8 cellular contexts compared by ENCODE assay signal in genomic region chr16:667113-667779, GRCh38. TPM values are rescaled to one million over a fixed set of nuclear protein-coding genes. Genes with fewer than 3 reads are reported as not detected.
DNase-seq lines count a peak whose midpoint lies in the region; ATAC-seq and TF ChIP-seq lines count a peak whose summit lies in the region.

No MANE protein-coding gene starts in this region.

- no peak for ATAC-seq in gastrocnemius medialis
- no peak for ATAC-seq in HG03469 (IDR thresholded peaks at IDR 0.05; ENCODE audit: unreplicated experiment)
- ATAC-seq in HG03139 (IDR thresholded peaks at IDR 0.05; ENCODE audit: unreplicated experiment), result no peak

- H3K79me2 ChIP-seq in GM23248 (ENCODE audit: insufficient read depth) (peaks cover 24% of the 10 kb centered on the region), PC-9 (ENCODE audit: low read depth) (peaks cover 21% of the 10 kb centered on the region)

- H3K27me3 ChIP-seq in GM23248 (replicated peaks; ENCODE audit: insufficient read depth) (no peaks in the 10 kb centered on the region), PC-9 (ENCODE audit: insufficient read depth, low read depth) (no peaks in the 10 kb centered on the region), endodermal cell (ENCODE audit: control insufficient read depth, insufficient read depth, low read length, poor library complexity, severe bottlenecking) (no peaks in the 10 kb centered on the region), gastrocnemius medialis (no peaks in the 10 kb centered on the region)

- peak overlapping the region; percentile 70 for H3K4me3 Mint-ChIP-seq in endodermal cell

- H3K9me3 ChIP-seq in GM23248 (ENCODE audit: low read depth) (no peaks in the 10 kb centered on the region), PC-9 (ENCODE audit: insufficient read depth, low read depth) (no peaks in the 10 kb centered on the region), endodermal cell (ENCODE audit: control insufficient read depth, low read length) (no peaks in the 10 kb centered on the region), gastrocnemius medialis (no peaks in the 10 kb centered on the region)

- H3K36me3 Mint-ChIP-seq in endodermal cell (ENCODE audit: low read depth), result peaks cover 19% of the 10 kb centered on the region

- H3F3A ChIP-seq in GM23248 (ENCODE audit: insufficient read depth) (no peaks in the 10 kb centered on the region), PC-9 (ENCODE audit: insufficient read depth, low read depth) (peaks cover 16% of the 10 kb centered on the region; the same call in 1 of the 2 replicates)

- H3K9me3 Mint-ChIP-seq in endodermal cell, result no peaks in the 10 kb centered on the region

- no peak for TF ChIP-seq POLR2A in gastrocnemius medialis (IDR thresholded peaks at IDR 0.05)

- in situ Hi-C loops in GM23248 (cut with MboI), result no loop called here
- in situ Hi-C loops in gastrocnemius medialis (cut with MboI; ENCODE audit: low sequenced_read_pairs in 4 of 4), result no loop called here

- H3K4me1 ChIP-seq in GM23248 (ENCODE audit: insufficient read depth), result no peaks in the 10 kb centered on the region; the same call in 1 of the 2 replicates
- H3K4me1 ChIP-seq in PC-9 (replicated peaks; ENCODE audit: insufficient read depth), result peaks cover 9% of the 10 kb centered on the region; the same call in 1 of the 2 replicates
- peaks cover 4% of the 10 kb centered on the region for H3K4me1 ChIP-seq in endodermal cell (ENCODE audit: control insufficient read depth, insufficient read depth, low read length)
- H3K4me1 ChIP-seq in gastrocnemius medialis, result peaks cover 7 to 18% of the 10 kb centered on the region in 2 donors

- H4K20me1 ChIP-seq in GM23248 (ENCODE audit: insufficient read depth) (no peaks in the 10 kb centered on the region), PC-9 (ENCODE audit: insufficient read depth) (no peaks in the 10 kb centered on the region; the same call in 1 of the 2 replicates)

- no peaks in the 10 kb centered on the region for H3K27me3 Mint-ChIP-seq in endodermal cell (ENCODE audit: insufficient read depth)

- H3K4me3 ChIP-seq in GM23248, result no peak overlapping the region
- no peak overlapping the region for H3K4me3 ChIP-seq in PC-9
- H3K4me3 ChIP-seq in endodermal cell (ENCODE audit: low read length), result no peak overlapping the region
- peak overlapping the region in 2 of 4 donors; percentile 78 to 86 for H3K4me3 ChIP-seq in gastrocnemius medialis

- BruUV-seq in PC-9 (replicated peaks; lab: Mats Ljungman, UMichigan), result no TSS peak

- no peaks in the 10 kb centered on the region for H3K9me2 ChIP-seq in GM23248 (ENCODE audit: insufficient read depth)
- no peaks in the 10 kb centered on the region for H3K9me2 ChIP-seq in PC-9 (ENCODE audit: insufficient read depth)

- DNase-seq in GM23248 (no peak), PC-9 (no peak), endodermal cell (no peak), gastrocnemius medialis (no peak), middle frontal gyrus (ENCODE audit: extremely low spot score, low spot score) (no peak), AG08396 (ENCODE audit: low spot score) (no peak)

- CTCF ChIA-PET in PC-9 (lab: Charles Lee), result interaction anchor here (0.6 kb wide), 1 partner anchor 140 kb away, joined by 3 read pairs; no protein-coding TSS in a partner anchor

- H3K27ac Mint-ChIP-seq in endodermal cell, result peak overlapping the region; percentile 74

- TF ChIP-seq CTCF in PC-9 (conservative IDR thresholded peaks at IDR 0.05) (no peak), endodermal cell (conservative IDR thresholded peaks at IDR 0.05) (no peak), gastrocnemius medialis (IDR thresholded peaks at IDR 0.05 in 4 of 5, conservative IDR thresholded peaks at IDR 0.05 in 1 of 5) (no peak)

- H3K36me3 ChIP-seq in GM23248 (ENCODE audit: low read depth) (no peaks in the 10 kb centered on the region), PC-9 (ENCODE audit: low read depth) (no peaks in the 10 kb centered on the region), endodermal cell (ENCODE audit: control insufficient read depth, insufficient read depth, low read length) (peaks cover 27% of the 10 kb centered on the region), gastrocnemius medialis (peaks cover 0 to 30% of the 10 kb centered on the region in 2 donors)

- POLR2A ChIA-PET in PC-9 (lab: Charles Lee; ENCODE audit: unreplicated experiment), result interaction anchor here (0.6 kb wide), 1 partner anchor 14 kb away, joined by 7 read pairs; no protein-coding TSS in a partner anchor

- H2AFZ ChIP-seq in GM23248 (peak overlapping the region; percentile 84), PC-9 (no peak overlapping the region)

- H3K4me2 ChIP-seq in GM23248 (ENCODE audit: unreplicated experiment) (no peak overlapping the region), PC-9 (peak overlapping the region; percentile 9)

- H3K27ac ChIP-seq in GM23248 (no peak overlapping the region), PC-9 (no peak overlapping the region), endodermal cell (ENCODE audit: low read depth, low read length) (no peak overlapping the region), gastrocnemius medialis (peak overlapping the region; percentile 79 to 97 (median 92))

- 78 to 80% methylated on average over 22 of the region's 22 CpGs for WGBS in GM23248 (ENCODE audit: low coverage in 1 of 2, low lambda C conversion rate in 2 of 2, missing lambda C conversion rate in 2 of 2), 2 experiments
- WGBS in endodermal cell (ENCODE audit: insufficient coverage in 1 of 2, insufficient read length in 1 of 2), 2 experiments, result 90 to 92% methylated on average over 18 to 22 of the region's 22 CpGs

- intact Hi-C loops in PC-9 (cut with micrococcal nuclease; ENCODE audit: unreplicated experiment) (loop anchor here (5.0 kb wide), 1 partner anchor 40 kb away; no protein-coding TSS in a partner anchor), gastrocnemius medialis (cut with DNase I; ENCODE audit: low total_unique reads) (no loop called here)

- H3K9ac ChIP-seq in GM23248 (peak overlapping the region; percentile 97), endodermal cell (ENCODE audit: extremely low read depth, low read length, poor library complexity, severe bottlenecking) (no peak overlapping the region)

- H3K4me1 Mint-ChIP-seq in endodermal cell, result peaks cover 3% of the 10 kb centered on the region

RNA-seq across cellular contexts. Expression of gene RHOT2, which starts 0.7 kb away (rescaled TPM):
- total RNA-seq in GM23248 (2014; rRNA removed; shearing (Covaris generic)), result 44.9 and 65.9 TPM in 2 replicates
- polyA plus RNA-seq in GM23248 (2016; fragmentation: Nextera tagmentation; extraction: Ambion mirVana), result 65.1 and 70.0 TPM in 2 replicates
- total RNA-seq in PC-9 (2021) (143 and 173 TPM in 2 replicates), endodermal cell (100 to 1,000 TPM; 180 to 193 TPM), gastrocnemius medialis (10 to 100 TPM; 20.9 to 41.6 (median 27.3) TPM)
- 121 TPM for polyA plus RNA-seq in endodermal cell (2013, experiment 1 of 2)
- 103 TPM for polyA plus RNA-seq in endodermal cell (2013, experiment 2 of 2)

RNA-seq across cellular contexts. Expression of gene RHBDL1, which starts 8.2 kb away (rescaled TPM):
- total RNA-seq in GM23248 (2014; rRNA removed; shearing (Covaris generic)), result 0.89 and 2.1 TPM in 2 replicates
- 0.90 and 1.5 TPM in 2 replicates for polyA plus RNA-seq in GM23248 (2016; fragmentation: Nextera tagmentation; extraction: Ambion mirVana)
- 18.1 and 19.9 TPM in 2 replicates for total RNA-seq in PC-9 (2021)
- 1 to 10 TPM; 3.7 to 5.1 TPM for total RNA-seq in endodermal cell
- 4.2 TPM for polyA plus RNA-seq in endodermal cell (2013, experiment 1 of 2)
- polyA plus RNA-seq in endodermal cell (2013, experiment 2 of 2), result 2.2 TPM
- under 1 TPM in 1 of 4 donors, not detected in 3; 0.31 TPM for total RNA-seq in gastrocnemius medialis

RNA-seq across cellular contexts. Expression of gene STUB1, which starts 13.0 kb away (rescaled TPM):
- total RNA-seq in GM23248 (2014; rRNA removed; shearing (Covaris generic)), result 183 and 201 TPM in 2 replicates
- polyA plus RNA-seq in GM23248 (2016; fragmentation: Nextera tagmentation; extraction: Ambion mirVana), result 207 and 216 TPM in 2 replicates
- total RNA-seq in PC-9 (2021), result 174 and 211 TPM in 2 replicates
- 100 to 1,000 TPM; 105 to 124 TPM for total RNA-seq in endodermal cell
- polyA plus RNA-seq in endodermal cell (2013, experiment 1 of 2), result 68.0 TPM
- polyA plus RNA-seq in endodermal cell (2013, experiment 2 of 2), result 67.5 TPM
- total RNA-seq in gastrocnemius medialis, result 100 to 1,000 TPM; 144 to 229 (median 204) TPM

RNA-seq across cellular contexts. Expression of gene JMJD8, which starts 16.9 kb away (rescaled TPM):
- 88.8 and 96.3 TPM in 2 replicates for total RNA-seq in GM23248 (2014; rRNA removed; shearing (Covaris generic))
- polyA plus RNA-seq in GM23248 (2016; fragmentation: Nextera tagmentation; extraction: Ambion mirVana), result 87.9 and 91.6 TPM in 2 replicates
- total RNA-seq in PC-9 (2021) (57.4 and 61.6 TPM in 2 replicates), endodermal cell (10 to 100 TPM; 48.8 to 55.6 TPM), gastrocnemius medialis (10 to 100 TPM; 22.8 to 81.8 (median 41.0) TPM)
- polyA plus RNA-seq in endodermal cell (2013, experiment 1 of 2), result 43.9 TPM
- polyA plus RNA-seq in endodermal cell (2013, experiment 2 of 2), result 39.3 TPM

RNA-seq across cellular contexts. Expression of gene WDR90, which starts 18.1 kb away (rescaled TPM):
- total RNA-seq in GM23248 (2014; rRNA removed; shearing (Covaris generic)), result 16.5 and 24.7 TPM in 2 replicates
- 4.7 and 8.2 TPM in 2 replicates for polyA plus RNA-seq in GM23248 (2016; fragmentation: Nextera tagmentation; extraction: Ambion mirVana)
- total RNA-seq in PC-9 (2021), result 118 and 126 TPM in 2 replicates
- total RNA-seq in endodermal cell, result 100 to 1,000 TPM; 112 to 120 TPM
- 50.5 TPM for polyA plus RNA-seq in endodermal cell (2013, experiment 1 of 2)
- 49.8 TPM for polyA plus RNA-seq in endodermal cell (2013, experiment 2 of 2)
- total RNA-seq in gastrocnemius medialis, result 1 to 10 TPM; 2.9 to 9.8 (median 6.5) TPM

Comparison
In these comparisons a context has a peak if more than half of its experiments do, and no peak if none do; other contexts are left out.
1. H3K27ac ChIP-seq: peak in gastrocnemius medialis (4 of 4); none in GM23248 (single experiment), PC-9 (single experiment) and endodermal cell (single experiment).